Comparison of ENCODE assay signal across 19 cellular contexts in the genomic region with DNA sequence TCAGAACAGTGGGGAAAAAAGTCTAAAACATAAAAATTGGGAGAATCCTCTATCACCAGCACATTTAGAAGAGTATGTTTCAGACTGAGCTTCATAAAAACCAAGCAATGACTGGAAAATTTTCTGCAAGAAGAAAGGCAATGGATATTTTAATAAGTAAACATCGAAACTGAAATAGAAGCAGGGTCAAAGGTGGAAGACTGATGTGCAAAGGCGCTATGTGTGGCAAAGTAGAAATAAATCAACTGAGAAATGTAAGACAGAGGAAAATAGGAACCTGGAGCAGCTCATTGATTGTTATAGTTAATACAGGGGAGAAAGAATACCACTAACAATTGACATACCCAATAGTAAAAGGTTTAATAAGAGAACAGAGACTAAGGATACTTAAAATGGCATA.
"Had no signal": no experiment of that assay in that cellular context is flagged by ENCODE, and none has a peak within 500 bp of the region (broad histone marks: within the 10 kb centered on the region; RNA-seq: fewer than 3 reads in every experiment).

No MANE protein-coding gene starts in this region.

- H3K27me3 ChIP-seq: adrenal gland, colonic mucosa, esophagus squamous epithelium, gastrocnemius medialis, testis, upper lobe of right lung had no signal

- H3K27ac ChIP-seq: colonic mucosa, gastrocnemius medialis, upper lobe of right lung had no signal

- ATAC-seq: activated T-cell treated with anti-CD3 and anti-CD28 coated beads, Interleukin-2, amount 50 U/mL, for 4 hours; gastrocnemius medialis; naive thymus-derived CD8-positive, alpha-beta T cell; stimulated activated naive B cell treated with anti-CD40 and anti-IgM and Interleukin-4, amounts not matched to agents 10 μg/mL and 1 μg/mL and 100 μg/mL, for 72 hours; T-helper 17 cell; upper lobe of right lung had no signal

- H3K9me3 ChIP-seq: adrenal gland, colonic mucosa, esophagus squamous epithelium, gastrocnemius medialis, testis, upper lobe of right lung had no signal

- DNase-seq: activated CD4-positive, alpha-beta T cell treated with anti-CD3 and anti-CD28 coated beads for 4 hours; activated CD4-positive, alpha-beta T cell treated with anti-CD3 and anti-CD28 coated beads, Interleukin-2, amount 50 U/mL, for 48 hours; activated CD4-positive, CD25-positive, alpha-beta regulatory T cell; activated CD8-positive, alpha-beta memory T cell treated with anti-CD3 and anti-CD28 coated beads, Interleukin-2, amount 50 U/mL, for 48 hours; activated naive CD4-positive, alpha-beta T cell; activated T-cell treated with anti-CD3 and anti-CD28 coated beads, Interleukin-2, amount 50 U/mL, for 4 hours; adrenal gland; colonic mucosa; esophagus squamous epithelium; gastrocnemius medialis; islet precursor cell; naive thymus-derived CD8-positive, alpha-beta T cell; stimulated activated CD4-positive, alpha-beta T cell treated with anti-CD3 and anti-CD28 coated beads, Interleukin-2, amount 100 ng/mL, for 48 hours; stimulated activated CD8-positive, alpha-beta memory T cell treated with anti-CD3 and anti-CD28 coated beads, Interleukin-4, amount 100 ng/mL, for 48 hours; stimulated activated naive B cell treated with anti-CD40 and anti-IgM and Interleukin-4, amounts not matched to agents 10 μg/mL and 1 μg/mL and 100 μg/mL, for 72 hours; T-helper 17 cell; testis; upper lobe of right lung had no signal

- H3K4me3 ChIP-seq: adrenal gland, colonic mucosa, esophagus squamous epithelium, gastrocnemius medialis, lung, testis, upper lobe of right lung had no signal

- H3K36me3 ChIP-seq: adrenal gland, colonic mucosa, esophagus squamous epithelium, gastrocnemius medialis, upper lobe of right lung had no signal

- H3K4me1 ChIP-seq: adrenal gland, colonic mucosa, esophagus squamous epithelium had no signal
